ENCODE assay signal across 8 cellular contexts in the genomic region with DNA sequence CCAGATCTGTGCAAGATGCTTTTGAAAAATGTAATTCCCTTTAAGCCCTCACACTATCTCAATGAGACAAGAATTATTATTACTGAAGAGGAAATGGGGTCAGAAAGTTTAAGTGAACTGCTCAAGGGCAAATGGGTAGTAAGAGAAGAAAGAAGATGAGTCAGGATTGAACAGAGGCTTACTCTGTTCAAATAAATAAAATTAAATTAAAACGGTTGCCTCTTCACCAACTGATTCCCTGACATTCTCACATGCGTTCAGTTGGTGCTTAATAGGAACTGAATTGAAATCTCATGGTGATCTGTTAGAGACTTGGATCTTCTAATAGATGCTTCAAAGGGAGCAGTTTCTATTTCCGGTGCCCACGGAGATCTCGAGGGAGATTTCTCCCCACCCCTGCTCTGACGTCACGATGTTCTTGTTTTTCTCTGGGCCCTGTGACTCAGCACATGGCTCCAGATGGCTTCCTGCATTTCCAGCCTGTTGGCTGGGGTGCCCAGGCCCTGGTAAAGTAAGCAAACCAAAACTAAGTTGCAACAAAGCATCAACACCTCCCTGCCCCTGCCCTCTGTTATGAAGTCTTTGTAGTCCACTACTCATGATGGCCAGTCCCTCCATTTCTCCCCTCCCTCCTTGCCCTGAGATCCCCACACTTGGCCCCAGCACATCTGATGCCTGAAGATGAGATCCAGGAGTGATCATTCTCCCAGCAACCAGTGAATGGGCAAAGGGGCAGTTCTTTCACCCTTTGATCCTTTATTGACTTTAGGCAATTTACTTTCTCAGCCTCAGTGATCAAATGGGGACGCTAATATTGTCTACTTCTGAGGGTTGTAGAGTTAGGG.
A peak's percentile ranks its signal among the peaks of the same experiment; 100 is the strongest.
DNase-seq lines count a peak whose midpoint lies in the region; ATAC-seq and TF ChIP-seq lines count a peak whose summit lies in the region.

No MANE protein-coding gene starts in this region.

- H3K4me3 ChIP-seq in Panc1 (ENCODE audit: low read depth in 2 of 2, low read length in 2 of 2) (no peak overlapping the region), fibroblast of mammary gland (ENCODE audit: control insufficient read depth, low read depth, low read length) (no peak overlapping the region), neutrophil (ENCODE audit: low read depth in 1 of 2, low read length in 1 of 2) (peak overlapping the region; percentile 26 to 51), stomach smooth muscle (ENCODE audit: low read length in 2 of 2) (no peak overlapping the region)

- H3K27me3 Mint-ChIP-seq in activated T-helper 1 cell treated with anti-CD3 and anti-CD28 coated beads, Interleukin-12 subunit alpha, Interleukin-12 subunit beta, Interleukin-2, Interleukin-4 antibody, amounts not matched to agents 30 ng/mL and 10 ng/mL and 1 ng/mL, durations not matched to agents 14 hours and 24 hours and 36 hours (ENCODE audit: insufficient read depth) = no peaks in the 10 kb centered on the region

- H3K9me3 Mint-ChIP-seq in activated T-helper 1 cell treated with anti-CD3 and anti-CD28 coated beads, Interleukin-12 subunit alpha, Interleukin-12 subunit beta, Interleukin-2, Interleukin-4 antibody, amounts not matched to agents 30 ng/mL and 10 ng/mL and 1 ng/mL, durations not matched to agents 14 hours and 24 hours and 36 hours = peaks cover 5% of the 10 kb centered on the region

- H3K27ac ChIP-seq in Panc1 (ENCODE audit: low read length) (no peak overlapping the region), neutrophil (peak overlapping the region; percentile 98), stomach smooth muscle (ENCODE audit: low read length) (peak overlapping the region; percentile 3)

- no peaks in the 10 kb centered on the region for H3K36me3 ChIP-seq in Panc1 (ENCODE audit: control insufficient read depth, insufficient read depth, low read length)
- H3K36me3 ChIP-seq in neutrophil = no peaks in the 10 kb centered on the region
- no peaks in the 10 kb centered on the region for H3K36me3 ChIP-seq in stomach smooth muscle (ENCODE audit: control insufficient read depth in 2 of 2, insufficient read depth in 2 of 2, low read length in 2 of 2)

- H3K4me1 ChIP-seq in Panc1 (ENCODE audit: control insufficient read depth, insufficient read depth, low read length) = peaks cover 5% of the 10 kb centered on the region; the same call in 1 of the 2 replicates
- H3K4me1 ChIP-seq in neutrophil (ENCODE audit: control insufficient read depth in 1 of 2, insufficient read depth in 1 of 2, low read depth in 1 of 2, low read length in 1 of 2) = peaks cover 76 to 100% of the 10 kb centered on the region in 2 experiments
- peaks cover 9% of the 10 kb centered on the region for H3K4me1 ChIP-seq in stomach smooth muscle (ENCODE audit: control insufficient read depth, insufficient read depth, low read length)

- BruUV-seq in Panc1 (replicated peaks; lab: Mats Ljungman, UMichigan) = no TSS peak

- peaks cover 26% of the 10 kb centered on the region for H3K4me1 Mint-ChIP-seq in activated T-helper 1 cell treated with anti-CD3 and anti-CD28 coated beads, Interleukin-12 subunit alpha, Interleukin-12 subunit beta, Interleukin-2, Interleukin-4 antibody, amounts not matched to agents 30 ng/mL and 10 ng/mL and 1 ng/mL, durations not matched to agents 14 hours and 24 hours and 36 hours (ENCODE audit: low read depth)

- no peak overlapping the region for H3K4me3 Mint-ChIP-seq in activated T-helper 1 cell treated with anti-CD3 and anti-CD28 coated beads, Interleukin-12 subunit alpha, Interleukin-12 subunit beta, Interleukin-2, Interleukin-4 antibody, amounts not matched to agents 30 ng/mL and 10 ng/mL and 1 ng/mL, durations not matched to agents 14 hours and 24 hours and 36 hours

- intact Hi-C loops in Panc1 (cut with micrococcal nuclease; ENCODE audit: unreplicated experiment) = no loop called here
- intact Hi-C loops in activated T-helper 1 cell treated with anti-CD3 and anti-CD28 coated beads, Interleukin-12 subunit alpha, Interleukin-12 subunit beta, Interleukin-2, Interleukin-4 antibody, amounts not matched to agents 30 ng/mL and 10 ng/mL and 1 ng/mL, durations not matched to agents 14 hours and 24 hours and 36 hours (cut with micrococcal nuclease) = loop anchor here (1.0 to 5.0 kb wide), 2 partner anchors 105 to 135 kb away; a partner anchor contains a TSS

- H3K36me3 Mint-ChIP-seq in activated T-helper 1 cell treated with anti-CD3 and anti-CD28 coated beads, Interleukin-12 subunit alpha, Interleukin-12 subunit beta, Interleukin-2, Interleukin-4 antibody, amounts not matched to agents 30 ng/mL and 10 ng/mL and 1 ng/mL, durations not matched to agents 14 hours and 24 hours and 36 hours (ENCODE audit: low read depth) = peaks cover 5% of the 10 kb centered on the region

- no peaks in the 10 kb centered on the region for H3K9me3 ChIP-seq in Panc1 (ENCODE audit: control insufficient read depth, insufficient read depth, low read depth, low read length)
- no peaks in the 10 kb centered on the region for H3K9me3 ChIP-seq in neutrophil
- no peaks in the 10 kb centered on the region for H3K9me3 ChIP-seq in stomach smooth muscle (ENCODE audit: control insufficient read depth in 2 of 2, low read length in 2 of 2)

- DNase-seq in ELR (ENCODE audit: low read depth) (peak; percentile 93), Panc1 (ENCODE audit: low read depth, low spot score) (peak; percentile 42), fibroblast of mammary gland (ENCODE audit: low read depth) (peak; percentile 96), HuH-7.5 (ENCODE audit: low spot score) (no peak), 8988T (no peak)
- DNase-seq in activated T-helper 1 cell treated with anti-CD3 and anti-CD28 coated beads, Interleukin-12 subunit alpha, Interleukin-12 subunit beta, Interleukin-2, Interleukin-4 antibody, amounts not matched to agents 30 ng/mL and 10 ng/mL and 1 ng/mL, durations not matched to agents 14 hours and 24 hours and 36 hours (ENCODE audit: low spot score) = peak; percentile 40

- ATAC-seq in Panc1 = peak; percentile 77

- H3K27ac Mint-ChIP-seq in activated T-helper 1 cell treated with anti-CD3 and anti-CD28 coated beads, Interleukin-12 subunit alpha, Interleukin-12 subunit beta, Interleukin-2, Interleukin-4 antibody, amounts not matched to agents 30 ng/mL and 10 ng/mL and 1 ng/mL, durations not matched to agents 14 hours and 24 hours and 36 hours = peak overlapping the region; percentile 74

- CTCF ChIA-PET in Panc1 (lab: Charles Lee) = no interaction called here

- H3K27me3 ChIP-seq in Panc1 (ENCODE audit: control insufficient read depth, insufficient read depth, low read length) (no peaks in the 10 kb centered on the region), neutrophil (no peaks in the 10 kb centered on the region), stomach smooth muscle (ENCODE audit: control insufficient read depth in 1 of 2, insufficient read depth in 2 of 2, low read length in 2 of 2) (no peaks in the 10 kb centered on the region)

- no peak overlapping the region for H3K9ac ChIP-seq in stomach smooth muscle (ENCODE audit: low read length in 2 of 2)

- POLR2A ChIA-PET in Panc1 (lab: Charles Lee) = no interaction called here

- no peak for TF ChIP-seq CTCF in Panc1 (IDR thresholded peaks at IDR 0.05)
- TF ChIP-seq CTCF in fibroblast of mammary gland (conservative IDR thresholded peaks at IDR 0.05; ENCODE audit: control insufficient read depth, insufficient read depth, low read depth, low read length) = no peak
- no peak for TF ChIP-seq CTCF in neutrophil (IDR thresholded peaks at IDR 0.05)

- in situ Hi-C loops in Panc1 (cut with HindIII; ENCODE audit: low pct_unique_long_range_greater_than_20kb, low sequenced_read_pairs) = no loop called here

Comparison
In these comparisons a context has a peak if more than half of its experiments do, and no peak if none do; other contexts are left out.
1. DNase-seq: peak in ELR (single experiment), Panc1 (single experiment), activated T-helper 1 cell treated with anti-CD3 and anti-CD28 coated beads, Interleukin-12 subunit alpha, Interleukin-12 subunit beta, Interleukin-2, Interleukin-4 antibody, amounts not matched to agents 30 ng/mL and 10 ng/mL and 1 ng/mL, durations not matched to agents 14 hours and 24 hours and 36 hours (single experiment) and fibroblast of mammary gland (single experiment); none in HuH-7.5 (single experiment) and 8988T (single experiment).
2. H3K4me3 ChIP-seq: peak in neutrophil (2 of 2); none in Panc1 (0 of 2), fibroblast of mammary gland (single experiment) and stomach smooth muscle (0 of 2).